8 cellular contexts compared by ENCODE assay signal in the genomic region with DNA sequence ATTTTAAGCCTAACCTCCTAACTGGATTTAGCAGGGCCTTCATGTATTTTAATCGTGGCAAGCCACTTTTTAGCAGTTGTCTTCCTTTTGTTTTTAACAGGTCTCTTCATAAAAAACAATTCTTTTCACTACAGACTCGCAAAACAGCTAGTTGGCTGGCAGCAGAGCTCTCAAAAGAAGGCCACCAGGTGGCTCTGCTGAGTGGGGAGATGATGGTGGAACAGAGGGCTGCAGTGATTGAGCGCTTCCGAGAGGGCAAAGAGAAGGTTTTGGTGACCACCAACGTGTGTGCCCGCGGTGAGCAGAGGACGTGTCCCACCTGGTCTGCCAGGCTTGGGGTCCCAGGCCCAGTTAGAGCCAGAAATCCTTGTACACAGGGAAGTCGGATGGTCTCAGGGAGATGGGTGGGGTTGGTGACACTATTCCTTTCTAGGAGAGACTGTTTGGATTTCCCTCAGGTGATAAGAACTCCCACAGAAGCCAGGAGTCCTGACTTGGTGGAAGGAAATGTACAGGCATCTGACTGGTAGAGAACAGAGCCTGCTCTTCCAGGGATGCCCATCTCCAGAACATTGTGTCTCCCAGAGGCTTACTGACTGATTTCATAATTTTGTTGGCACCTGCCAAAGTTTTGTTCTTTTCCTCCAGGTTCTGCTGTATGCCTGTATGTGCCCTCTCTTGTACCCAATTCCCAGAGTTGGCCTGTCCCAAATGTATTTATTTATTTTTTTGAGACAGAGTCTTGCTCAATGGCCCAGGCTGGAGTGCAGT. TPM values are rescaled to one million over a fixed set of nuclear protein-coding genes. Genes with fewer than 3 reads are reported as not detected.
DNase-seq lines count a peak whose midpoint lies in the region; ATAC-seq and TF ChIP-seq lines count a peak whose summit lies in the region.

No MANE protein-coding gene starts in this region.

- H3K4me1 ChIP-seq in upper lobe of left lung = no peaks in the 10 kb centered on the region

- H3K36me3 ChIP-seq in kidney epithelial cell (ENCODE audit: control insufficient read depth, insufficient read depth, low read length) (peaks cover 2% of the 10 kb centered on the region), upper lobe of left lung (peaks cover 13 to 93% (median 71%) of the 10 kb centered on the region in 4 donors)

- H3K27me3 ChIP-seq in kidney epithelial cell (ENCODE audit: control insufficient read depth, insufficient read depth, low read length) (no peaks in the 10 kb centered on the region), upper lobe of left lung (no peaks in the 10 kb centered on the region)

- no peak overlapping the region for H3K27ac ChIP-seq in upper lobe of left lung

- TF ChIP-seq EP300 in upper lobe of left lung (IDR thresholded peaks at IDR 0.05) = no peak

- DNase-seq in ACHN (peak; percentile 21), GM13976 (ENCODE audit: low spot score) (no peak), kidney epithelial cell (ENCODE audit: low read depth) (no peak), NCI-H187 (lab: John Stamatoyannopoulos, UW) (no peak), SW480 (ENCODE audit: low spot score) (no peak), upper lobe of left lung (no peak)
- DNase-seq in activated naive CD4-positive, alpha-beta T cell treated with anti-CD3 and anti-CD28 coated beads, Interleukin-2, amount 50 U/mL, for 16 hours = peak; percentile 17

- 76 to 77% methylated on average over 9 of the region's 9 CpGs for WGBS in upper lobe of left lung, 2 donors

- TF ChIP-seq CTCF in GM13976 (IDR thresholded peaks at IDR 0.05; ENCODE audit: borderline replicate concordance, control extremely low read depth, extremely low read depth, insufficient read depth, missing control alignments) (peak; percentile 41), kidney epithelial cell (IDR thresholded peaks at IDR 0.05; ENCODE audit: insufficient read depth, low read length, poor library complexity, severe bottlenecking) (peak; percentile 60), upper lobe of left lung (IDR thresholded peaks at IDR 0.05) (peak in 2 of 6 experiments; percentile 10 to 31)

- ATAC-seq in upper lobe of left lung (ENCODE audit: low FRiP score in 2 of 2) (no peak), GM21717 (IDR thresholded peaks at IDR 0.05; ENCODE audit: unreplicated experiment) (no peak)

- no peak for TF ChIP-seq POLR2A in upper lobe of left lung (IDR thresholded peaks at IDR 0.05)

- H3K4me3 ChIP-seq in kidney epithelial cell (ENCODE audit: low read depth, low read length) (no peak overlapping the region), upper lobe of left lung (no peak overlapping the region)

- in situ Hi-C loops in ACHN (cut with HindIII; ENCODE audit: low pct_ligation_motif_present, low pct_unique_long_range_greater_than_20kb, low sequenced_read_pairs) (no loop called here), GM13976 (cut with MboI; ENCODE audit: low sequenced_read_pairs, unreplicated experiment) (no loop called here)

- no peaks in the 10 kb centered on the region for H3K9me3 ChIP-seq in upper lobe of left lung

RNA-seq across cellular contexts. Expression of a gene that starts 14.9 kb away (rescaled TPM):
- 41.1 and 41.3 TPM in 2 replicates for total RNA-seq in kidney epithelial cell
- 10 to 100 TPM; 28.6 to 46.1 (median 31.7) TPM for total RNA-seq in upper lobe of left lung

RNA-seq across cellular contexts. Expression of a gene that starts 32.8 kb away (rescaled TPM):
- 41.8 and 49.0 TPM in 2 replicates for total RNA-seq in kidney epithelial cell
- total RNA-seq in upper lobe of left lung = 10 to 100 TPM; 24.0 to 47.0 (median 27.6) TPM

RNA-seq across cellular contexts. Expression of a gene that starts 42.5 kb away (rescaled TPM):
- total RNA-seq in kidney epithelial cell (185 and 197 TPM in 2 replicates), upper lobe of left lung (100 to 1,000 TPM in 3 of 6 donors, 10 to 100 TPM in 3; 67.4 to 129 (median 102) TPM)

Comparison
In these comparisons a context has a peak if more than half of its experiments do, and no peak if none do; other contexts are left out.
1. DNase-seq: peak in ACHN (single experiment) and activated naive CD4-positive, alpha-beta T cell treated with anti-CD3 and anti-CD28 coated beads, Interleukin-2, amount 50 U/mL, for 16 hours (single experiment); none in GM13976 (single experiment), kidney epithelial cell (single experiment), NCI-H187 (0 of 2), SW480 (single experiment) and upper lobe of left lung (0 of 2).